In genomic region chr9:134399435-134400056, GRCh38 we compare ENCODE assay signal across 8 cellular contexts.
DNase-seq lines count a peak whose midpoint lies in the region; ATAC-seq and TF ChIP-seq lines count a peak whose summit lies in the region.
"Had no signal": no experiment of that assay in that cellular context is flagged by ENCODE, and none has a peak within 500 bp of the region (broad histone marks: within the 10 kb centered on the region; RNA-seq: fewer than 3 reads in every experiment).

No MANE protein-coding gene starts in this region.

- H3K36me3 Mint-ChIP-seq in endothelial cell (ENCODE audit: low read depth, unreplicated experiment) = no peaks in the 10 kb centered on the region

- H3K27me3 ChIP-seq in psoas muscle (ENCODE audit: insufficient read depth in 3 of 3, low read length in 2 of 3) = no peaks in the 10 kb centered on the region

- peaks cover 74% of the 10 kb centered on the region for H3K4me1 ChIP-seq in psoas muscle

- peaks cover 25% of the 10 kb centered on the region for H3K4me1 Mint-ChIP-seq in endothelial cell (ENCODE audit: unreplicated experiment)

- intact Hi-C loops in psoas muscle (cut with DNase I) = no loop called here

- ATAC-seq in psoas muscle (no peak), GM21360 (IDR thresholded peaks at IDR 0.05; ENCODE audit: unreplicated experiment) (no peak)
- no peak for ATAC-seq in activated CD4-positive, CD25-positive, alpha-beta regulatory T cell treated with anti-CD3 and anti-CD28 coated beads, Interleukin-2, amount 50 U/mL, for 24 hours

- no peak overlapping the region for H3K4me3 Mint-ChIP-seq in endothelial cell (ENCODE audit: unreplicated experiment)
- H3K4me3 Mint-ChIP-seq: activated CD4-positive, alpha-beta T cell treated with anti-CD3 and anti-CD28 coated beads, Interleukin-2, amount 10 ng/mL, durations not matched to agents 24 days and 14 days had no signal

- H3K36me3 ChIP-seq in psoas muscle (ENCODE audit: insufficient read depth in 1 of 2, low read depth in 1 of 2) = no peaks in the 10 kb centered on the region

- peak overlapping the region; percentile 81 for H3K27ac ChIP-seq in psoas muscle

- DNase-seq in GM03348 (ENCODE audit: low spot score) (peak; percentile 56), LNCaP clone FGC (ENCODE audit: low read depth) (no peak), endothelial cell (ENCODE audit: low spot score) (no peak), psoas muscle (no peak)
- no peak for DNase-seq in activated CD8-positive, alpha-beta memory T cell treated with anti-CD3 and anti-CD28 coated beads, Interleukin-2, amount 50 U/mL, for 48 hours
- DNase-seq: activated CD4-positive, alpha-beta T cell treated with anti-CD3 and anti-CD28 coated beads, Interleukin-2, amount 10 ng/mL, durations not matched to agents 24 days and 14 days had no signal

- TF ChIP-seq CTCF in LNCaP clone FGC (IDR thresholded peaks at IDR 0.05; ENCODE audit: control insufficient read depth, extremely low read depth, insufficient read depth) (peak; percentile 42), endothelial cell (IDR thresholded peaks at IDR 0.05; ENCODE audit: unreplicated experiment) (peak; percentile 84), psoas muscle (IDR thresholded peaks at IDR 0.05) (peak; percentile 46)

- H3K9me3 ChIP-seq in psoas muscle = no peaks in the 10 kb centered on the region

- peaks cover 5% of the 10 kb centered on the region for H3K27me3 Mint-ChIP-seq in endothelial cell (ENCODE audit: unreplicated experiment)

- H3K4me3 ChIP-seq in LNCaP clone FGC (ENCODE audit: low read depth, low read length) = no peak overlapping the region
- no peak overlapping the region for H3K4me3 ChIP-seq in psoas muscle

- H3K27ac Mint-ChIP-seq in endothelial cell (ENCODE audit: unreplicated experiment) = no peak overlapping the region
- H3K27ac Mint-ChIP-seq: activated CD4-positive, alpha-beta T cell treated with anti-CD3 and anti-CD28 coated beads, Interleukin-2, amount 10 ng/mL, durations not matched to agents 24 days and 14 days had no signal

- 95 to 100% (median 98%) methylated on average over 2 of the region's 2 CpGs for WGBS in psoas muscle, 3 donors

- no peaks in the 10 kb centered on the region for H3K9me3 Mint-ChIP-seq in endothelial cell (ENCODE audit: unreplicated experiment)
- H3K9me3 Mint-ChIP-seq: activated CD4-positive, alpha-beta T cell treated with anti-CD3 and anti-CD28 coated beads, Interleukin-2, amount 10 ng/mL, durations not matched to agents 24 days and 14 days had no signal
